In genomic region chr11:34098813-34099212, GRCh38 we compare ENCODE assay signal across 19 cellular contexts. TPM values are rescaled to one million over a fixed set of nuclear protein-coding genes. Genes with fewer than 3 reads are reported as not detected.
DNase-seq lines count a peak whose midpoint lies in the region; ATAC-seq and TF ChIP-seq lines count a peak whose summit lies in the region.
"Had no signal": no experiment of that assay in that cellular context is flagged by ENCODE, and none has a peak within 500 bp of the region (broad histone marks: within the 10 kb centered on the region; RNA-seq: fewer than 3 reads in every experiment).

No MANE protein-coding gene starts in this region.

- H3K9ac ChIP-seq in SK-N-MC (ENCODE audit: insufficient read length) = no peak overlapping the region
- H3K9ac ChIP-seq: GM23248 had no signal

- H3K36me3 Mint-ChIP-seq in activated T-cell treated with anti-CD3 and anti-CD28 coated beads, Interleukin-2, amount 50 U/mL, for 24 hours (ENCODE audit: low read depth) = peaks cover 93% of the 10 kb centered on the region
- peaks cover 6 to 35% (median 21%) of the 10 kb centered on the region in 5 donors for H3K36me3 Mint-ChIP-seq in naive thymus-derived CD4-positive, alpha-beta T cell

- no peak for DNase-seq in activated T-cell treated with anti-CD3 and anti-CD28 coated beads, Interleukin-2, amount 50 U/mL, for 24 hours
- DNase-seq in activated T-cell treated with anti-CD3 and anti-CD28 coated beads, Interleukin-2, amount 50 U/mL, for 48 hours = no peak
- DNase-seq in SK-N-MC (ENCODE audit: low read depth, low spot score) (no peak), mucosa of descending colon (no peak)
- DNase-seq in naive thymus-derived CD4-positive, alpha-beta T cell = no peak
- DNase-seq: BE2C; C1 segment of cervical spinal cord; CD4-positive, CD25-positive, alpha-beta regulatory T cell; CD8-positive, alpha-beta memory T cell; COR-L47; DMS 273 treated with DMSO at 0.1 percent for 48 hours; DMS53; DND-41; EL; GM23248; IMR-90 had no signal

- peaks cover 8% of the 10 kb centered on the region for H3K4me1 Mint-ChIP-seq in activated T-cell treated with anti-CD3 and anti-CD28 coated beads, Interleukin-2, amount 50 U/mL, for 24 hours (ENCODE audit: low read depth)
- H3K4me1 Mint-ChIP-seq in naive thymus-derived CD4-positive, alpha-beta T cell = peaks cover 2 to 13% (median 8%) of the 10 kb centered on the region in 7 donors

- CTCF ChIA-PET in naive thymus-derived CD4-positive, alpha-beta T cell (lab: Charles Lee) = no interaction called here

- H3K4me1 ChIP-seq in naive thymus-derived CD4-positive, alpha-beta T cell (ENCODE audit: control insufficient read depth in 2 of 2, insufficient read depth in 2 of 2, low read length in 2 of 2) = peaks cover 0 to 1% of the 10 kb centered on the region in 2 donors
- no peaks in the 10 kb centered on the region for H3K4me1 ChIP-seq in mucosa of descending colon (ENCODE audit: low read depth)
- H3K4me1 ChIP-seq: BE2C, HAP-1 had no signal

- no peaks in the 10 kb centered on the region for H3K27me3 Mint-ChIP-seq in activated T-cell treated with anti-CD3 and anti-CD28 coated beads, Interleukin-2, amount 50 U/mL, for 24 hours
- no peaks in the 10 kb centered on the region for H3K27me3 Mint-ChIP-seq in naive thymus-derived CD4-positive, alpha-beta T cell
- H3K27me3 Mint-ChIP-seq: CD4-positive, CD25-positive, alpha-beta regulatory T cell; CD8-positive, alpha-beta memory T cell had no signal

- H3K4me3 Mint-ChIP-seq in activated T-cell treated with anti-CD3 and anti-CD28 coated beads, Interleukin-2, amount 50 U/mL, for 24 hours = no peak overlapping the region
- H3K4me3 Mint-ChIP-seq in naive thymus-derived CD4-positive, alpha-beta T cell = no peak overlapping the region
- H3K4me3 Mint-ChIP-seq: CD4-positive, CD25-positive, alpha-beta regulatory T cell; CD8-positive, alpha-beta memory T cell had no signal

- H3K27ac ChIP-seq in SK-N-MC = peak overlapping the region; percentile 65
- peak overlapping the region; percentile 8 for H3K27ac ChIP-seq in naive thymus-derived CD4-positive, alpha-beta T cell (ENCODE audit: low read depth, low read length)
- H3K27ac ChIP-seq: GM23248, HL-60 had no signal

- no peaks in the 10 kb centered on the region for H3K27me3 ChIP-seq in naive thymus-derived CD4-positive, alpha-beta T cell (ENCODE audit: control insufficient read depth in 2 of 2, insufficient read depth in 2 of 2, low read length in 2 of 2)
- H3K27me3 ChIP-seq: BE2C had no signal

- no peak for ATAC-seq in naive thymus-derived CD4-positive, alpha-beta T cell
- ATAC-seq in mucosa of descending colon = no peak
- no peak for ATAC-seq in HG03342 (IDR thresholded peaks at IDR 0.05; ENCODE audit: unreplicated experiment)

- H3K36me3 ChIP-seq in SK-N-MC (ENCODE audit: insufficient read depth, low read length) (peaks cover 88% of the 10 kb centered on the region), mucosa of descending colon (ENCODE audit: low read depth) (peaks cover 17% of the 10 kb centered on the region)
- H3K36me3 ChIP-seq in naive thymus-derived CD4-positive, alpha-beta T cell (ENCODE audit: control insufficient read depth in 2 of 3, insufficient read depth in 3 of 3, low read length in 3 of 3) = peaks cover 18 to 69% (median 37%) of the 10 kb centered on the region in 3 experiments

- peak overlapping the region; percentile 7 for H3K27ac Mint-ChIP-seq in activated T-cell treated with anti-CD3 and anti-CD28 coated beads, Interleukin-2, amount 50 U/mL, for 24 hours
- peak overlapping the region in 3 of 9 donors; percentile 19 to 72 (median 33) for H3K27ac Mint-ChIP-seq in naive thymus-derived CD4-positive, alpha-beta T cell

- intact Hi-C loops in naive thymus-derived CD4-positive, alpha-beta T cell (cut with micrococcal nuclease) = no loop called here
- intact Hi-C loops in mucosa of descending colon (cut with DNase I, micrococcal nuclease) = no loop called here

- POLR2A ChIA-PET in naive thymus-derived CD4-positive, alpha-beta T cell (lab: Charles Lee) = interaction anchor here (1.5 kb wide), 1 partner anchor 48 kb away, joined by 8 read pairs; no protein-coding TSS in a partner anchor

- H3K9me3 ChIP-seq in SK-N-MC (ENCODE audit: low read depth, low read length) (no peaks in the 10 kb centered on the region), mucosa of descending colon (no peaks in the 10 kb centered on the region)
- no peaks in the 10 kb centered on the region for H3K9me3 ChIP-seq in naive thymus-derived CD4-positive, alpha-beta T cell (ENCODE audit: control insufficient read depth in 2 of 3, low read length in 3 of 3)
- H3K9me3 ChIP-seq: BE2C, HAP-1 had no signal

- no peak for TF ChIP-seq CTCF in mucosa of descending colon (IDR thresholded peaks at IDR 0.05)

- no peaks in the 10 kb centered on the region for H3K9me3 Mint-ChIP-seq in activated T-cell treated with anti-CD3 and anti-CD28 coated beads, Interleukin-2, amount 50 U/mL, for 24 hours
- H3K9me3 Mint-ChIP-seq in naive thymus-derived CD4-positive, alpha-beta T cell = peaks cover 0 to under 1% (median 0%) of the 10 kb centered on the region in 11 donors
- H3K9me3 Mint-ChIP-seq: CD4-positive, CD25-positive, alpha-beta regulatory T cell; CD8-positive, alpha-beta memory T cell had no signal

- H3K4me3 ChIP-seq in SK-N-MC = no peak overlapping the region
- H3K4me3 ChIP-seq in naive thymus-derived CD4-positive, alpha-beta T cell (ENCODE audit: low read length) = no peak overlapping the region
- no peak overlapping the region for H3K4me3 ChIP-seq in mucosa of descending colon
- H3K4me3 ChIP-seq: GM23248, HAP-1 had no signal

RNA-seq across cellular contexts. Expression of gene NAT10, which starts 6.6 kb away (rescaled TPM):
- 100 to 1,000 TPM in 1 of 5 experiments, 10 to 100 TPM in 4; 55.7 to 104 (median 84.3) TPM for total RNA-seq in naive thymus-derived CD4-positive, alpha-beta T cell
- polyA plus RNA-seq in naive thymus-derived CD4-positive, alpha-beta T cell = 10 to 100 TPM; 33.8 to 65.1 TPM
- 10 to 100 TPM; 29.6 to 34.4 (median 30.7) TPM for total RNA-seq in mucosa of descending colon

RNA-seq across cellular contexts. Expression of gene CAPRIN1, which starts 47.3 kb away (rescaled TPM):
- total RNA-seq in naive thymus-derived CD4-positive, alpha-beta T cell = 100 to 1,000 TPM; 120 to 227 (median 163) TPM
- polyA plus RNA-seq in naive thymus-derived CD4-positive, alpha-beta T cell = 10 to 100 TPM; 65.0 to 99.0 TPM
- 100 to 1,000 TPM; 157 to 175 (median 172) TPM for total RNA-seq in mucosa of descending colon
